In genomic region chr12:20452496-20452895, GRCh38 we compare ENCODE assay signal across 34 cellular contexts.
"Had no signal": no experiment of that assay in that cellular context is flagged by ENCODE, and none has a peak within 500 bp of the region (broad histone marks: within the 10 kb centered on the region; RNA-seq: fewer than 3 reads in every experiment).

No MANE protein-coding gene starts in this region.

- H3K9me3 Mint-ChIP-seq: activated CD4-positive, alpha-beta T cell treated with anti-CD3 and anti-CD28 coated beads, Interleukin-2, amount 10 ng/mL, durations not matched to agents 7 days and 5 days; activated naive CD4-positive, alpha-beta T cell treated with anti-CD3 and anti-CD28 coated beads for 36 hours; activated naive CD8-positive, alpha-beta T cell treated with anti-CD3 and anti-CD28 coated beads for 36 hours; activated T-cell treated with anti-CD3 and anti-CD28 coated beads, Interleukin-2, amount 50 U/mL, for 24 hours; activated T-helper 2 cell treated with anti-CD3 and anti-CD28 coated beads, Interferon-gamma antibody, Interleukin-2, Interleukin-4, amounts not matched to agents 10 μg/mL and 5 μg/mL and 100 μg/mL, durations not matched to agents 14 hours and 24 hours and 36 hours; central memory CD8-positive, alpha-beta T cell; T-helper 1 cell treated with Interleukin-12 subunit alpha and Interleukin-12 subunit beta and Interleukin-4 antibody, amounts not matched to agents 30 μg/mL and 1 μg/mL, for 36 hours; T-helper 2 cell treated with Interferon-gamma antibody and Interleukin-4, amounts not matched to agents 5 μg/mL and 100 μg/mL, for 36 hours; WTC11 had no signal

- H3K4me1 Mint-ChIP-seq: activated CD4-positive, alpha-beta T cell treated with anti-CD3 and anti-CD28 coated beads for 36 hours; activated CD4-positive, alpha-beta T cell treated with anti-CD3 and anti-CD28 coated beads, Interleukin-2, amount 10 ng/mL, durations not matched to agents 7 days and 5 days; activated naive CD8-positive, alpha-beta T cell treated with anti-CD3 and anti-CD28 coated beads for 36 hours; central memory CD8-positive, alpha-beta T cell had no signal

- H3K9me3 ChIP-seq: MG63, Peyer's patch had no signal

- H3K27ac ChIP-seq: cardiac muscle cell, Peyer's patch had no signal

- H3K27me3 Mint-ChIP-seq: activated CD4-positive, alpha-beta T cell treated with anti-CD3 and anti-CD28 coated beads, Interleukin-2, amount 10 ng/mL, durations not matched to agents 7 days and 5 days; activated naive CD8-positive, alpha-beta T cell treated with anti-CD3 and anti-CD28 coated beads for 36 hours; activated T-cell treated with anti-CD3 and anti-CD28 coated beads, Interleukin-2, amount 50 U/mL, for 24 hours; central memory CD8-positive, alpha-beta T cell had no signal

- H3K36me3 ChIP-seq: cardiac muscle cell, MG63, Peyer's patch had no signal

- H3K4me3 Mint-ChIP-seq: activated CD4-positive, alpha-beta T cell treated with anti-CD3 and anti-CD28 coated beads for 36 hours; activated CD4-positive, alpha-beta T cell treated with anti-CD3 and anti-CD28 coated beads, Interleukin-2, amount 10 ng/mL, durations not matched to agents 7 days and 5 days; activated CD8-positive, alpha-beta T cell treated with anti-CD3 and anti-CD28 coated beads, Interleukin-2, amount 10 ng/mL, durations not matched to agents 7 days and 5 days; activated naive CD4-positive, alpha-beta T cell treated with anti-CD3 and anti-CD28 coated beads for 36 hours; activated naive CD8-positive, alpha-beta T cell treated with anti-CD3 and anti-CD28 coated beads for 36 hours; activated T-cell treated with anti-CD3 and anti-CD28 coated beads, Interleukin-2, amount 50 U/mL, for 24 hours; central memory CD8-positive, alpha-beta T cell; T-helper 1 cell treated with Interleukin-12 subunit alpha and Interleukin-12 subunit beta and Interleukin-4 antibody, amounts not matched to agents 30 μg/mL and 1 μg/mL, for 36 hours; T-helper 2 cell treated with Interferon-gamma antibody and Interleukin-4, amounts not matched to agents 5 μg/mL and 100 μg/mL, for 36 hours; WTC11 had no signal

- H3K27ac Mint-ChIP-seq: activated CD4-positive, alpha-beta T cell treated with anti-CD3 and anti-CD28 coated beads for 36 hours; activated CD4-positive, alpha-beta T cell treated with anti-CD3 and anti-CD28 coated beads, Interleukin-2, amount 10 ng/mL, durations not matched to agents 7 days and 5 days; activated CD8-positive, alpha-beta T cell treated with anti-CD3 and anti-CD28 coated beads, Interleukin-2, amount 10 ng/mL, durations not matched to agents 7 days and 5 days; activated naive CD4-positive, alpha-beta T cell treated with anti-CD3 and anti-CD28 coated beads for 36 hours; activated naive CD8-positive, alpha-beta T cell treated with anti-CD3 and anti-CD28 coated beads for 36 hours; activated T-cell treated with anti-CD3 and anti-CD28 coated beads, Interleukin-2, amount 50 U/mL, for 24 hours; activated T-helper 2 cell treated with anti-CD3 and anti-CD28 coated beads, Interferon-gamma antibody, Interleukin-2, Interleukin-4, amounts not matched to agents 10 μg/mL and 5 μg/mL and 100 μg/mL, durations not matched to agents 14 hours and 24 hours and 36 hours; T-helper 1 cell treated with Interleukin-12 subunit alpha and Interleukin-12 subunit beta and Interleukin-4 antibody, amounts not matched to agents 30 μg/mL and 1 μg/mL, for 36 hours; T-helper 2 cell treated with Interferon-gamma antibody and Interleukin-4, amounts not matched to agents 5 μg/mL and 100 μg/mL, for 36 hours; WTC11 had no signal

- H3K36me3 Mint-ChIP-seq: activated naive CD8-positive, alpha-beta T cell treated with anti-CD3 and anti-CD28 coated beads for 36 hours; WTC11 had no signal

- H3K4me3 ChIP-seq: cardiac muscle cell, MG63, Peyer's patch had no signal

- FAIRE-seq: TTC549 had no signal

- DNase-seq: activated CD4-positive, alpha-beta T cell treated with anti-CD3 and anti-CD28 coated beads for 36 hours; activated CD4-positive, alpha-beta T cell treated with anti-CD3 and anti-CD28 coated beads, Interleukin-2, amount 10 ng/mL, durations not matched to agents 7 days and 5 days; activated CD4-positive, alpha-beta T cell treated with anti-CD3 and anti-CD28 coated beads, Interleukin-2, amount 50 U/mL, for 48 hours; activated CD8-positive, alpha-beta T cell treated with anti-CD3 and anti-CD28 coated beads, Interleukin-2, amount 10 ng/mL, durations not matched to agents 7 days and 5 days; activated gamma-delta T cell; activated naive CD4-positive, alpha-beta T cell treated with anti-CD3 and anti-CD28 coated beads for 36 hours; activated naive CD8-positive, alpha-beta T cell treated with anti-CD3 and anti-CD28 coated beads for 36 hours; activated T-cell treated with anti-CD3 and anti-CD28 coated beads, Interleukin-2, amount 50 U/mL, for 24 hours; amniotic stem cell; aorta; Kasumi-1; KG1; MG63; NCI-H1048; NCI-H1105 treated with DMSO at 0.1 percent for 48 hours; NCI-H1436; NCI-H1694 treated with DMSO at 0.1 percent for 48 hours; NCI-H2029; NCI-H345; NCI-H524 treated with DMSO at 0.1 percent for 48 hours; NCI-H748 treated with DMSO at 0.1 percent for 48 hours; NK-92 treated with Interleukin-12 subunit alpha and Interleukin-12 subunit beta, amount 100 ng/mL, for 24 hours; Peyer's patch; RPMI8226; SIG-M5 had no signal

- ATAC-seq: activated CD4-positive, alpha-beta T cell treated with anti-CD3 and anti-CD28 coated beads for 36 hours; activated CD4-positive, CD25-positive, alpha-beta regulatory T cell treated with anti-CD3 and anti-CD28 coated beads, Interleukin-2, amount 50 U/mL, for 24 hours; activated CD8-positive, alpha-beta T cell treated with anti-CD3 and anti-CD28 coated beads, Interleukin-2, amount 10 ng/mL, durations not matched to agents 7 days and 5 days; PC-3 had no signal

- H3K27me3 ChIP-seq: cardiac muscle cell, MG63, Peyer's patch had no signal
